8 cellular contexts compared by ENCODE assay signal in genomic region chr20:45373353-45374100, GRCh38. TPM values are rescaled to one million over a fixed set of nuclear protein-coding genes. Genes with fewer than 3 reads are reported as not detected.
DNase-seq lines count a peak whose midpoint lies in the region; ATAC-seq and TF ChIP-seq lines count a peak whose summit lies in the region.

No MANE protein-coding gene starts in this region.

- CTCF ChIA-PET in activated CD4-positive, alpha-beta T cell treated with anti-CD3 and anti-CD28 coated beads for 36 hours (lab: Charles Lee), result interaction anchor here (0.6 to 10.0 kb wide), 48 partner anchors 8 to 397 kb away, joined by 3 to 189 read pairs (median 6); partner anchors contain the start of genes DBNDD2, PIGT, SDC4 and SYS1

- peak overlapping the region; percentile 75 for H3K4me3 Mint-ChIP-seq in activated CD4-positive, alpha-beta T cell treated with anti-CD3 and anti-CD28 coated beads for 36 hours
- peak overlapping the region; percentile 65 for H3K4me3 Mint-ChIP-seq in chondrocyte (ENCODE audit: unreplicated experiment)

- DNase-seq in GDM1 (lab: John Stamatoyannopoulos, UW) (peak; percentile 57), NCI-H345 (lab: John Stamatoyannopoulos, UW) (peak; percentile 92), chondrocyte (ENCODE audit: low spot score) (no peak), kidney epithelial cell (ENCODE audit: low read depth) (no peak), T1000 (lab: John Stamatoyannopoulos, UW) (no peak)
- peak; percentile 96 for DNase-seq in activated CD4-positive, alpha-beta T cell treated with anti-CD3 and anti-CD28 coated beads for 36 hours
- DNase-seq in stimulated activated CD4-positive, alpha-beta T cell treated with anti-CD3 and anti-CD28 coated beads, Interleukin-15, amount 100 ng/mL, for 24 hours, result peak; percentile 95

- H3K27ac Mint-ChIP-seq in activated CD4-positive, alpha-beta T cell treated with anti-CD3 and anti-CD28 coated beads for 36 hours, result peak overlapping the region; percentile 91
- H3K27ac Mint-ChIP-seq in chondrocyte (ENCODE audit: unreplicated experiment), result no peak overlapping the region

- no peaks in the 10 kb centered on the region for H3K9me3 Mint-ChIP-seq in activated CD4-positive, alpha-beta T cell treated with anti-CD3 and anti-CD28 coated beads for 36 hours (ENCODE audit: low read depth)
- no peaks in the 10 kb centered on the region for H3K9me3 Mint-ChIP-seq in chondrocyte (ENCODE audit: low read depth)

- ATAC-seq in HG02840 (IDR thresholded peaks at IDR 0.05; ENCODE audit: low FRiP score, unreplicated experiment), result peak; percentile 56
- peak; percentile 97 for ATAC-seq in activated CD4-positive, alpha-beta T cell treated with anti-CD3 and anti-CD28 coated beads for 36 hours

- H3K27me3 ChIP-seq in kidney epithelial cell (ENCODE audit: control insufficient read depth, insufficient read depth, low read length), result no peaks in the 10 kb centered on the region

- TF ChIP-seq CTCF in chondrocyte (IDR thresholded peaks at IDR 0.05), result peak; percentile 86
- TF ChIP-seq CTCF in kidney epithelial cell (IDR thresholded peaks at IDR 0.05; ENCODE audit: insufficient read depth, low read length, poor library complexity, severe bottlenecking), result peak; percentile 94

- H3K4me3 ChIP-seq in kidney epithelial cell (ENCODE audit: low read depth, low read length), result peak overlapping the region; percentile 31

- no peaks in the 10 kb centered on the region for H3K36me3 ChIP-seq in kidney epithelial cell (ENCODE audit: control insufficient read depth, insufficient read depth, low read length)

- POLR2A ChIA-PET in activated CD4-positive, alpha-beta T cell treated with anti-CD3 and anti-CD28 coated beads for 36 hours (lab: Charles Lee), result interaction anchor here (0.6 to 1.7 kb wide), 6 partner anchors 8 to 264 kb away, joined by 3 to 17 read pairs (median 4); partner anchors contain the start of gene SYS1

- peaks cover 29% of the 10 kb centered on the region for H3K4me1 Mint-ChIP-seq in activated CD4-positive, alpha-beta T cell treated with anti-CD3 and anti-CD28 coated beads for 36 hours
- H3K4me1 Mint-ChIP-seq in chondrocyte (ENCODE audit: low read depth), result no peaks in the 10 kb centered on the region

- intact Hi-C loops in activated CD4-positive, alpha-beta T cell treated with anti-CD3 and anti-CD28 coated beads for 36 hours (cut with DNase I, micrococcal nuclease), result loop anchor here (1.0 kb wide), 7 partner anchors 10 to 398 kb away; partner anchors contain the start of genes PIGT (in 1 of the 2), SDC4 (in 1 of the 2) and SYS1 (in 1 of the 2)

- H3K36me3 Mint-ChIP-seq in activated CD4-positive, alpha-beta T cell treated with anti-CD3 and anti-CD28 coated beads for 36 hours (ENCODE audit: low read depth), result no peaks in the 10 kb centered on the region
- peaks cover 3% of the 10 kb centered on the region for H3K36me3 Mint-ChIP-seq in chondrocyte (ENCODE audit: low read depth)

- H3K27me3 Mint-ChIP-seq in activated CD4-positive, alpha-beta T cell treated with anti-CD3 and anti-CD28 coated beads for 36 hours, result no peaks in the 10 kb centered on the region
- no peaks in the 10 kb centered on the region for H3K27me3 Mint-ChIP-seq in chondrocyte (ENCODE audit: low read depth)

RNA-seq across cellular contexts. Expression of gene TP53TG5, which starts 4.6 kb away (rescaled TPM):
- under 1 TPM; 0.40 to 0.80 TPM for total RNA-seq in activated CD4-positive, alpha-beta T cell treated with anti-CD3 and anti-CD28 coated beads for 36 hours
- total RNA-seq in chondrocyte, result not detected in 3 replicates
- not detected in 2 replicates for total RNA-seq in kidney epithelial cell

RNA-seq across cellular contexts. Expression of gene SYS1, which starts 10.6 kb away (rescaled TPM):
- total RNA-seq in activated CD4-positive, alpha-beta T cell treated with anti-CD3 and anti-CD28 coated beads for 36 hours, result 10 to 100 TPM; 16.1 to 26.1 TPM
- total RNA-seq in chondrocyte, result 18.1 to 18.8 TPM (median 18.3 TPM) in 3 replicates
- total RNA-seq in kidney epithelial cell, result 54.3 and 55.2 TPM in 2 replicates

RNA-seq across cellular contexts. Expression of gene SDC4, which starts 25.3 kb away (rescaled TPM):
- 10 to 100 TPM; 24.0 to 31.0 TPM for total RNA-seq in activated CD4-positive, alpha-beta T cell treated with anti-CD3 and anti-CD28 coated beads for 36 hours
- 17.1 to 21.4 TPM (median 21.2 TPM) in 3 replicates for total RNA-seq in chondrocyte
- 155 and 175 TPM in 2 replicates for total RNA-seq in kidney epithelial cell

RNA-seq across cellular contexts. Expression of gene DBNDD2, which starts 34.6 kb away (rescaled TPM):
- total RNA-seq in activated CD4-positive, alpha-beta T cell treated with anti-CD3 and anti-CD28 coated beads for 36 hours, result 10 to 100 TPM; 22.4 to 30.0 TPM
- total RNA-seq in chondrocyte, result 11.3 to 47.0 TPM (median 46.6 TPM) in 3 replicates
- total RNA-seq in kidney epithelial cell, result 57.2 and 64.4 TPM in 2 replicates

RNA-seq across cellular contexts. Expression of gene PIGT, which starts 42.4 kb away (rescaled TPM):
- 10 to 100 TPM; 44.0 to 65.7 TPM for total RNA-seq in activated CD4-positive, alpha-beta T cell treated with anti-CD3 and anti-CD28 coated beads for 36 hours
- total RNA-seq in chondrocyte, result 100.0 to 116 TPM (median 105 TPM) in 3 replicates
- total RNA-seq in kidney epithelial cell, result 69.8 and 92.7 TPM in 2 replicates

Comparison
In these comparisons a context has a peak if more than half of its experiments do, and no peak if none do; other contexts are left out.
1. DNase-seq: peak in GDM1 (single experiment), NCI-H345 (single experiment), activated CD4-positive, alpha-beta T cell treated with anti-CD3 and anti-CD28 coated beads for 36 hours (single experiment) and stimulated activated CD4-positive, alpha-beta T cell treated with anti-CD3 and anti-CD28 coated beads, Interleukin-15, amount 100 ng/mL, for 24 hours (single experiment); none in chondrocyte (single experiment), kidney epithelial cell (single experiment) and T1000 (single experiment).